Comparison of ENCODE assay signal across 14 cellular contexts in the genomic region with DNA sequence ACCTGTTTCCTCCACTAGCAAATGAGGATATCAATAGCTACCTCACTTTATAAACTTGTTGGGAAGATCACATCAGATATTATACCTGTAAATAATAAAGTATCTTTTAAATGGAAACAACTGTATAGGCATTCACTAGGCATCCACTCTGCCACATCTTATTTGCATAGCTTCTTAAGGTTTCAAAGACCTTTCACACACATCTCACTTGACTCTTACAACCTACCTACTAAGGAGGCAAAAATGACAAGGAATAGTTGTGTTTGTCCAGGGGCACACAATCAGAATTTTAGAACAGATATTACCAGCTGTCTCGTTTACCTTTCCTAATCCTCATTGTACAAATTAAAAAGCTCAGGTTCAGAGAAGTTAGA. TPM values are rescaled to one million over a fixed set of nuclear protein-coding genes. Genes with fewer than 3 reads are reported as not detected.
DNase-seq lines count a peak whose midpoint lies in the region; ATAC-seq lines count a peak whose summit lies in the region.
"Had no signal": no experiment of that assay in that cellular context is flagged by ENCODE, and none has a peak within 500 bp of the region (broad histone marks: within the 10 kb centered on the region; RNA-seq: fewer than 3 reads in every experiment).

No MANE protein-coding gene starts in this region.

- no peak overlapping the region for H3K4me3 Mint-ChIP-seq in activated CD8-positive, alpha-beta memory T cell treated with anti-CD3 and anti-CD28 coated beads, Interleukin-2, amount 10 ng/mL, durations not matched to agents 7 days and 5 days
- peak overlapping the region; percentile 19 for H3K4me3 Mint-ChIP-seq in memory B cell

- H3K27ac Mint-ChIP-seq in activated CD8-positive, alpha-beta memory T cell treated with anti-CD3 and anti-CD28 coated beads, Interleukin-2, amount 10 ng/mL, durations not matched to agents 7 days and 5 days = peak overlapping the region; percentile 50
- H3K27ac Mint-ChIP-seq in memory B cell = peak overlapping the region; percentile 54

- H3K27me3 Mint-ChIP-seq in activated CD8-positive, alpha-beta memory T cell treated with anti-CD3 and anti-CD28 coated beads, Interleukin-2, amount 10 ng/mL, durations not matched to agents 7 days and 5 days = no peaks in the 10 kb centered on the region
- H3K27me3 Mint-ChIP-seq in memory B cell = no peaks in the 10 kb centered on the region

- peaks cover 5% of the 10 kb centered on the region for H3K36me3 Mint-ChIP-seq in activated CD8-positive, alpha-beta memory T cell treated with anti-CD3 and anti-CD28 coated beads, Interleukin-2, amount 10 ng/mL, durations not matched to agents 7 days and 5 days
- H3K36me3 Mint-ChIP-seq in memory B cell = no peaks in the 10 kb centered on the region

- peaks cover 53% of the 10 kb centered on the region for H3K4me1 Mint-ChIP-seq in activated CD8-positive, alpha-beta memory T cell treated with anti-CD3 and anti-CD28 coated beads, Interleukin-2, amount 10 ng/mL, durations not matched to agents 7 days and 5 days
- H3K4me1 Mint-ChIP-seq in memory B cell = peaks cover 43% of the 10 kb centered on the region

- CTCF ChIA-PET in activated CD8-positive, alpha-beta memory T cell treated with anti-CD3 and anti-CD28 coated beads, Interleukin-2, amount 10 ng/mL, durations not matched to agents 7 days and 5 days (lab: Charles Lee) = interaction anchor here (0.9 to 1.5 kb wide), 6 partner anchors 8 to 316 kb away, joined by 3 to 4 read pairs (median 3); no protein-coding TSS in a partner anchor

- DNase-seq in activated CD8-positive, alpha-beta memory T cell treated with anti-CD3 and anti-CD28 coated beads, Interleukin-2, amount 10 ng/mL, durations not matched to agents 7 days and 5 days = no peak
- no peak for DNase-seq in activated CD8-positive, alpha-beta memory T cell treated with anti-CD3 and anti-CD28 coated beads for 24 hours
- no peak for DNase-seq in memory B cell (ENCODE audit: low spot score in 2 of 2)
- no peak for DNase-seq in HPDE6-E6E7 (ENCODE audit: extremely low spot score)
- DNase-seq in SW 1271 (lab: John Stamatoyannopoulos, UW) = no peak
- no peak for DNase-seq in activated gamma-delta T cell treated with Interleukin-2 at 50 U/mL for 16 hours
- DNase-seq: activated CD4-positive, alpha-beta T cell treated with anti-CD3 and anti-CD28 coated beads for 4 hours; EL; NCI-H345; SHP77 treated with DMSO at 0.1 percent for 48 hours; stimulated activated CD4-positive, alpha-beta T cell treated with anti-CD3 and anti-CD28 coated beads, Interleukin-1b, Interleukin-23, amount 100 ng/mL, for 48 hours had no signal

- no peak for ATAC-seq in activated CD8-positive, alpha-beta memory T cell treated with anti-CD3 and anti-CD28 coated beads, Interleukin-2, amount 10 ng/mL, durations not matched to agents 7 days and 5 days
- peak; percentile 39 for ATAC-seq in GM21526 (IDR thresholded peaks at IDR 0.05; ENCODE audit: low FRiP score, unreplicated experiment)
- peak; percentile 26 for ATAC-seq in HG03571 (IDR thresholded peaks at IDR 0.05; ENCODE audit: unreplicated experiment)
- ATAC-seq in memory B cell (ENCODE audit: low read depth) = peak; percentile 56

- peaks cover 2% of the 10 kb centered on the region for H3K9me3 Mint-ChIP-seq in activated CD8-positive, alpha-beta memory T cell treated with anti-CD3 and anti-CD28 coated beads, Interleukin-2, amount 10 ng/mL, durations not matched to agents 7 days and 5 days (ENCODE audit: low read depth)
- H3K9me3 Mint-ChIP-seq in memory B cell = no peaks in the 10 kb centered on the region

RNA-seq across cellular contexts. Expression of a gene that starts 51.5 kb away (rescaled TPM):
- total RNA-seq in activated CD8-positive, alpha-beta memory T cell treated with anti-CD3 and anti-CD28 coated beads, Interleukin-2, amount 10 ng/mL, durations not matched to agents 7 days and 5 days = not detected
- total RNA-seq: lung microvascular endothelial cell had no signal
